In the genomic region with DNA sequence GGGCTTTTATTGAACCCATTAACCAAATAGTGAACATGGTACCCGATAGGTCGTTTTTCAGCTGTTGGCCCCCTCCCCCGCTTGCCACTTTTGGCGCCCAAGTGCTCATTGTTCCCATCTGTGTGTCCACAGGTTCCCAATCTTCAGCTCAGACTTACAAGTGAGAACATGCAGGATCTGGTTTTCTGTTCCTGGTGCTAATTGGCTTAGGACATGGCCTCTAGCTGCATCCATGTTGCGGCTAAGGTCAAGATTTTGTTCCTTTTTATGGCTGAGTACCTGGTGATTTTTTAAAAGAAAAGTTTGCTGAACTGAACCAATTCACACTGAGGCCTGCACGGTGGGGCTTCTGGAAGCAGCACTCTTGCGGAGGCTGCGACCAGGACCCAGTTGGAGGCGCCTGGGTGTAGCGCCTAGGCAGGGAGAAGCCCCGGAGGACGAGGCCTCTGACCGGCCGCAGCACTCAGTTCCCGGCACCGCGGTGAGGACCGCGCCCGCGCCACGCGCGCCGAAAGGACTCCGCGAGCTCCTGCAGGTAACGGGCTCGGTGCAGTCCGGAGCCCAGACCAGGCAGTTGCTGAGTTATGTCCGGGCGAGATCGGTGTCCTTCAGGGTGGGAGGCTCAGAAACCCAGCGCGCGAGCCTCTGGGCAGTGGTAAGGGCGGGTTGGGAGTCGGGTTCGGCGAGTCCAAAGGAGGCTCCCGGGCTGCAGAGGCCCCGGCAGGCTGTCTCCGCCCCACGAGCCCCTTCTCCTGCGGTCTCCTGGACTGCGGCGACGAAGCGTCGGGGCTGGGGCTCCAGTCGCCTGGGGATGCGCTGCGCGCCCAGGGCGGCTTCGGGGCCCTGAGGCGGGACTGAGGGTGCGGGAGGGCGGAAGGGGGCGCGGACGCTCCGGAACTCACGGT, we compare ENCODE assay signal across 8 cellular contexts. TPM values are rescaled to one million over a fixed set of nuclear protein-coding genes. Genes with fewer than 3 reads are reported as not detected.
A peak's percentile ranks its signal among the peaks of the same experiment; 100 is the strongest.
DNase-seq lines count a peak whose midpoint lies in the region; TF ChIP-seq lines count a peak whose summit lies in the region.

No MANE protein-coding gene starts in this region.

- no peak for TF ChIP-seq CTCF in osteocyte (IDR thresholded peaks at IDR 0.05)

- DNase-seq in DMS 273 (lab: John Stamatoyannopoulos, UW; ENCODE audit: unreplicated experiment) = peak; percentile 58
- DNase-seq in DMS 273 treated with DMSO at 0.1 percent for 48 hours (lab: John Stamatoyannopoulos, UW) = no peak
- no peak for DNase-seq in activated CD4-positive, alpha-beta memory T cell treated with anti-CD3 and anti-CD28 coated beads for 36 hours
- peak; percentile 24 for DNase-seq in germinal center (ENCODE audit: low spot score)
- no peak for DNase-seq in osteocyte (ENCODE audit: extremely low spot score, unreplicated experiment)
- DNase-seq in NOMO-1 treated with dmso at 0.1 percent for 144 hours (lab: John Stamatoyannopoulos, UW; ENCODE audit: unreplicated experiment) = no peak
- DNase-seq in cortex of kidney (lab: John Stamatoyannopoulos, UW) = no peak
- no peak for DNase-seq in DMS114 treated with DMSO at 0.1 percent for 48 hours (lab: John Stamatoyannopoulos, UW; ENCODE audit: unreplicated experiment)

- H3K4me1 Mint-ChIP-seq in activated CD4-positive, alpha-beta memory T cell treated with anti-CD3 and anti-CD28 coated beads for 36 hours (ENCODE audit: low read depth) = peaks cover 12% of the 10 kb centered on the region
- H3K4me1 Mint-ChIP-seq in osteocyte (ENCODE audit: unreplicated experiment) = peaks cover 7% of the 10 kb centered on the region

- no peak overlapping the region for H3K27ac Mint-ChIP-seq in activated CD4-positive, alpha-beta memory T cell treated with anti-CD3 and anti-CD28 coated beads for 36 hours
- H3K27ac Mint-ChIP-seq in osteocyte (ENCODE audit: unreplicated experiment) = no peak overlapping the region

- peak overlapping the region; percentile 49 for H3K4me3 Mint-ChIP-seq in activated CD4-positive, alpha-beta memory T cell treated with anti-CD3 and anti-CD28 coated beads for 36 hours
- peak overlapping the region; percentile 77 for H3K4me3 Mint-ChIP-seq in osteocyte (ENCODE audit: unreplicated experiment)

- POLR2A ChIA-PET in activated CD4-positive, alpha-beta memory T cell treated with anti-CD3 and anti-CD28 coated beads for 36 hours (lab: Charles Lee) = interaction anchor here (0.6 to 1.6 kb wide), 2 partner anchors 16 to 74 kb away, joined by 3 to 4 read pairs; partner anchors contain the start of gene SLC25A4

- no peaks in the 10 kb centered on the region for H3K36me3 Mint-ChIP-seq in activated CD4-positive, alpha-beta memory T cell treated with anti-CD3 and anti-CD28 coated beads for 36 hours
- H3K36me3 Mint-ChIP-seq in osteocyte (ENCODE audit: unreplicated experiment) = no peaks in the 10 kb centered on the region

- CTCF ChIA-PET in activated CD4-positive, alpha-beta memory T cell treated with anti-CD3 and anti-CD28 coated beads for 36 hours (lab: Charles Lee) = interaction anchor here (0.6 to 2.4 kb wide), 3 partner anchors 10 to 652 kb away, joined by 3 to 11 read pairs (median 3); no protein-coding TSS in a partner anchor

- H3K27me3 Mint-ChIP-seq in activated CD4-positive, alpha-beta memory T cell treated with anti-CD3 and anti-CD28 coated beads for 36 hours = peaks cover 36% of the 10 kb centered on the region
- peaks cover 26% of the 10 kb centered on the region for H3K27me3 Mint-ChIP-seq in osteocyte (ENCODE audit: unreplicated experiment)

- intact Hi-C loops in activated CD4-positive, alpha-beta memory T cell treated with anti-CD3 and anti-CD28 coated beads for 36 hours (cut with micrococcal nuclease) = no loop called here

- H3K9me3 Mint-ChIP-seq in activated CD4-positive, alpha-beta memory T cell treated with anti-CD3 and anti-CD28 coated beads for 36 hours = no peaks in the 10 kb centered on the region
- H3K9me3 Mint-ChIP-seq in osteocyte (ENCODE audit: unreplicated experiment) = no peaks in the 10 kb centered on the region

RNA-seq across cellular contexts. Expression of gene SLC25A4, which starts 15.8 kb away (rescaled TPM):
- 1 to 10 TPM; 7.7 to 8.4 TPM for total RNA-seq in activated CD4-positive, alpha-beta memory T cell treated with anti-CD3 and anti-CD28 coated beads for 36 hours
- 25.6 and 27.7 TPM in 2 replicates for total RNA-seq in osteocyte

Comparison
In these comparisons a context has a peak if more than half of its experiments do, and no peak if none do; other contexts are left out.
1. DNase-seq: peak in DMS 273 (single experiment) and germinal center (single experiment); none in DMS 273 treated with DMSO at 0.1 percent for 48 hours (single experiment), activated CD4-positive, alpha-beta memory T cell treated with anti-CD3 and anti-CD28 coated beads for 36 hours (single experiment), osteocyte (single experiment), NOMO-1 treated with dmso at 0.1 percent for 144 hours (single experiment), cortex of kidney (single experiment) and DMS114 treated with DMSO at 0.1 percent for 48 hours (single experiment).